In the genomic region with DNA sequence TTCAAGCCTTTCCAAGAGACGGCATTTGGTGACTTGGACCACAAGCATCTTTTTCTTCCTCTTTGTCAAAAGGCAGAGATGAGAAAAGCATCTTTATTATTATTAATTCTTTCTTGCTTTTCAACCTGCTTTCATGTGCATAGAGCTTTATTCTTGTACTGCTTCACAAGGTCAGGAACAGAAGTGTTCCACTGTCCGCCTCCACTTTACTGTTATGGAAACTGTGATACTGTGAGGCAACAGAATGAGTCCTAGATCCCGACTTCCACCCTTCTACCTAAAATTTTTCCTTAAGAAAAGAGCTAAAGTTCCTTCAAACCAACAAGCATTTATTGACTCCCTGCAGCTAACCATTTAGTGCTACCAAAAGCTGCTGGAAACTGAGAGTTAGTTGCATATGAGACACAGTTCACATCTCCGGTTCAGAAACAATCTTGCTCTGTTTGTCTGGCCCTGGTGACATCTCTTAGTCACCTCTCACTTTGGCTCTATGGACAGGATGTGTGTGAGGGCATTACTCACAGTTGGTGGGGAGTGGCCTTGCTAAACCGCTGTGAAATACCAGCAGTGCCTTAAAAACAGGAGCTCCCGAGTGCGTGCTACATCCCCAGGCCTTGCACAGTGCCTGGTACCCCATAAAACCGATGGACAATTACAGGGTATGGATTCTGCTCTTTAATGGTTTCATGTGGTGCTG, we compare ENCODE assay signal across 8 cellular contexts.
DNase-seq lines count a peak whose midpoint lies in the region; ATAC-seq and TF ChIP-seq lines count a peak whose summit lies in the region.

No MANE protein-coding gene starts in this region.

- H4K20me1 ChIP-seq in hepatocyte (ENCODE audit: insufficient read depth, poor library complexity, severe bottlenecking), result no peaks in the 10 kb centered on the region

- H3K9me2 ChIP-seq in hepatocyte (replicated peaks; ENCODE audit: insufficient read depth), result no peaks in the 10 kb centered on the region

- no peaks in the 10 kb centered on the region for H3K36me3 ChIP-seq in RWPE2 (ENCODE audit: low read depth)
- H3K36me3 ChIP-seq in hepatocyte (replicated peaks; ENCODE audit: insufficient read depth, low read depth), result no peaks in the 10 kb centered on the region

- H3K9me3 ChIP-seq in RWPE2 (ENCODE audit: severe bottlenecking), result no peaks in the 10 kb centered on the region
- H3K9me3 ChIP-seq in hepatocyte (ENCODE audit: low read depth), result no peaks in the 10 kb centered on the region

- H3K4me2 ChIP-seq in hepatocyte, result no peak overlapping the region

- peak; percentile 99 for ATAC-seq in RWPE2 (ENCODE audit: low read depth)

- H3K4me1 ChIP-seq in RWPE2 (ENCODE audit: insufficient read depth, poor library complexity, severe bottlenecking) (peaks cover 10% of the 10 kb centered on the region), hepatocyte (ENCODE audit: insufficient read depth) (no peaks in the 10 kb centered on the region)

- H3K4me3 ChIP-seq in RWPE2 (ENCODE audit: severe bottlenecking), result no peak overlapping the region
- no peak overlapping the region for H3K4me3 ChIP-seq in epithelial cell of esophagus (ENCODE audit: low read length)
- H3K4me3 ChIP-seq in hepatocyte, result no peak overlapping the region

- H2AFZ ChIP-seq in hepatocyte, result no peak overlapping the region

- H3K27me3 ChIP-seq in RWPE2 (ENCODE audit: insufficient read depth, poor library complexity, severe bottlenecking) (no peaks in the 10 kb centered on the region), hepatocyte (no peaks in the 10 kb centered on the region)

- no peak for TF ChIP-seq CTCF in RWPE2 (IDR thresholded peaks at IDR 0.05; ENCODE audit: poor library complexity, severe bottlenecking)
- TF ChIP-seq CTCF in epithelial cell of esophagus (IDR thresholded peaks at IDR 0.05; ENCODE audit: insufficient read depth, low read depth, low read length, missing control alignments), result no peak
- TF ChIP-seq CTCF in hepatocyte (IDR thresholded peaks at IDR 0.05; ENCODE audit: poor library complexity), result no peak

- peak; percentile 96 for DNase-seq in H4 (ENCODE audit: low spot score)
- DNase-seq in RWPE2 (ENCODE audit: low spot score), result no peak
- DNase-seq in epithelial cell of esophagus (ENCODE audit: low read depth), result peak; percentile 86
- DNase-seq in non-pigmented ciliary epithelial cell (ENCODE audit: low read depth), result peak; percentile 77
- no peak for DNase-seq in hepatocyte (ENCODE audit: low spot score)
- DNase-seq in NCI-H1694 (lab: John Stamatoyannopoulos, UW), result no peak
- DNase-seq in substantia nigra (lab: John Stamatoyannopoulos, UW), result no peak
- no peak for DNase-seq in NCI-H1417 treated with DMSO at 0.1 percent for 48 hours (lab: John Stamatoyannopoulos, UW)

- H3K27ac ChIP-seq in RWPE2 (ENCODE audit: poor library complexity, severe bottlenecking) (no peak overlapping the region), hepatocyte (no peak overlapping the region), substantia nigra (ENCODE audit: low read depth, low read length, poor library complexity, severe bottlenecking) (no peak overlapping the region)

- WGBS in hepatocyte (ENCODE audit: low lambda C conversion rate, missing lambda C conversion rate), result 84% methylated on average over 8 of the region's 8 CpGs

- no peaks in the 10 kb centered on the region for H3K79me2 ChIP-seq in hepatocyte

Comparison
In these comparisons a context has a peak if more than half of its experiments do, and no peak if none do; other contexts are left out.
1. DNase-seq: peak in H4 (single experiment), epithelial cell of esophagus (single experiment) and non-pigmented ciliary epithelial cell (single experiment); none in RWPE2 (single experiment), hepatocyte (single experiment), NCI-H1694 (single experiment), substantia nigra (0 of 49) and NCI-H1417 treated with DMSO at 0.1 percent for 48 hours (single experiment).